Comparison of ENCODE assay signal across 9 cellular contexts in genomic region chrX:69215161-69215560, GRCh38.
"Had no signal": no experiment of that assay in that cellular context is flagged by ENCODE, and none has a peak within 500 bp of the region (broad histone marks: within the 10 kb centered on the region; RNA-seq: fewer than 3 reads in every experiment).

No MANE protein-coding gene starts in this region.

- H3K27ac Mint-ChIP-seq: HFFc6 had no signal

- H3K9ac ChIP-seq: GM23248 had no signal

- DNase-seq: GM23248, GOT3, H7, HFFc6, IMR-90, KG1 had no signal

- H3K27ac ChIP-seq: GM23248 had no signal

- H3K9me3 ChIP-seq: HAP-1 had no signal

- H3K4me3 ChIP-seq: GM23248, HAP-1, K562 had no signal

- H3K9me3 Mint-ChIP-seq: HFFc6 had no signal

- ATAC-seq: HCT116, K562 had no signal

- H3K4me3 Mint-ChIP-seq: HFFc6 had no signal

- H2AFZ ChIP-seq: GM23248 had no signal

- H3K4me1 ChIP-seq: HAP-1 had no signal
